ENCODE assay signal across 13 cellular contexts in the genomic region with DNA sequence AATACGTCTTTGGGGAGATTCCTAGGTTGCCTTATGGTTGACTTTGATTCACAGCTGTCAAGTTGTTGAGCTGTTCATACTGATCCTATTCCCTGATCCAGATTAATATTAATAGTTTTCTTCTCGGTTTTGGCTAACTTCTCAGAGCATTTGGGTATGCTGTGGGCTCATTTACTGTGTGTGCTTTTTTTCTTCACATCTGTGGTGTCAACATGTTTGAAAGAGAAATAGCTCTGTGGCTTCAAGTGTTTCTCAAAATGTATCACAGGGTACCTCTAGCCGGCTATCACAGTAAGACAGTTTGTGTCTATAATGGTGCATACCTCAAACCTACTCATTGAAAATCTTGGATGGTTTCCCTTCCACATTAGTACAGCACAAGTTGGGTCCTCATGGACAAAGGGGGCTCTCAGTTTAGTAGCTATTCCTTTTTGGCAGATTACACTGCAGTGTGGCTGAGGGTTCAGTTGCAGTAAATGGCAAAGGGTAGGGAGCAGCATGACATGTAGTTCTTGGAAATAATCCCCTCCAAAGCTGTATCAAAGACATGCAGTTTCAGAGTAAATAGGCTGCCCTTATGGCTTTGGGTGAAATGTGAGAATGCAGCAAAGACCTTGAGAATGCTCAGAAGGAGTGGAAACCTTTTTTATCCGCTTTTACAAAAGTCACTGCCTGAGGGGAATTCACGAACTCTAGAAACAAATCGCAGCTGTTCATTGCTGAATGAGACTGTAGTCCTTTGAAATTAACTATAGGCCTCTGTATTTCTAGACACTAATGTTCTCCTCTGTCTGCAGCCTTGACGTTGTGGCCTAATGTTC.
DNase-seq lines count a peak whose midpoint lies in the region; ATAC-seq and TF ChIP-seq lines count a peak whose summit lies in the region.
"Had no signal": no experiment of that assay in that cellular context is flagged by ENCODE, and none has a peak within 500 bp of the region (broad histone marks: within the 10 kb centered on the region; RNA-seq: fewer than 3 reads in every experiment).

No MANE protein-coding gene starts in this region.

- H3K4me2 ChIP-seq in smooth muscle cell = no peak overlapping the region

- no peak overlapping the region for H3K9ac ChIP-seq in smooth muscle cell (ENCODE audit: low read depth)

- H3K27ac ChIP-seq in caudate nucleus (ENCODE audit: low read depth, low read length) (peak overlapping the region; percentile 82), smooth muscle cell (ENCODE audit: low read depth) (peak overlapping the region; percentile 22), suprapubic skin (no peak overlapping the region)

- no peak for TF ChIP-seq CTCF in smooth muscle cell (IDR thresholded peaks at IDR 0.05; ENCODE audit: borderline replicate concordance, insufficient read depth, poor library complexity, severe bottlenecking)
- no peak for TF ChIP-seq CTCF in suprapubic skin (IDR thresholded peaks at IDR 0.05)

- TF ChIP-seq EP300 in suprapubic skin (IDR thresholded peaks at IDR 0.05) = no peak

- no peak overlapping the region for H2AFZ ChIP-seq in smooth muscle cell (ENCODE audit: low read depth)

- H4K20me1 ChIP-seq in smooth muscle cell (ENCODE audit: low read depth) = peaks cover 18% of the 10 kb centered on the region

- H3F3A ChIP-seq in smooth muscle cell (ENCODE audit: low read depth) = peaks cover 4% of the 10 kb centered on the region

- DNase-seq in caudate nucleus (lab: John Stamatoyannopoulos, UW) (peak in 1 of 61 donors; percentile 26), smooth muscle cell (lab: John Stamatoyannopoulos, UW; ENCODE audit: unreplicated experiment) (no peak), suprapubic skin (ENCODE audit: low spot score in 2 of 2) (no peak), cerebellum (ENCODE audit: low spot score) (no peak)
- DNase-seq: activated gamma-delta T cell, KBM-7, mesendoderm, NCI-H187, SW 1271 had no signal

- 73% methylated on average over 7 of the region's 7 CpGs for WGBS in smooth muscle cell (ENCODE audit: low lambda C conversion rate)
- WGBS in suprapubic skin = 59% methylated on average over 7 of the region's 7 CpGs

- H3K36me3 ChIP-seq in smooth muscle cell (ENCODE audit: low read depth) (peaks cover 3% of the 10 kb centered on the region), suprapubic skin (peaks cover 15% of the 10 kb centered on the region)

- TF ChIP-seq POLR2A in suprapubic skin (IDR thresholded peaks at IDR 0.05) = no peak

- H3K9me3 ChIP-seq in smooth muscle cell (replicated peaks; ENCODE audit: low read depth) (no peaks in the 10 kb centered on the region), suprapubic skin (no peaks in the 10 kb centered on the region)

- H3K4me1 ChIP-seq in smooth muscle cell (ENCODE audit: low read depth) = no peaks in the 10 kb centered on the region
- H3K4me1 ChIP-seq in suprapubic skin = peaks cover 6% of the 10 kb centered on the region

- H3K4me3 ChIP-seq in smooth muscle cell = no peak overlapping the region
- no peak overlapping the region for H3K4me3 ChIP-seq in suprapubic skin

- H3K79me2 ChIP-seq in smooth muscle cell (ENCODE audit: low read depth) = peaks cover 6% of the 10 kb centered on the region

- H3K27me3 ChIP-seq in smooth muscle cell (ENCODE audit: low read depth) = no peaks in the 10 kb centered on the region
- no peaks in the 10 kb centered on the region for H3K27me3 ChIP-seq in suprapubic skin

- ATAC-seq in GM18907 (IDR thresholded peaks at IDR 0.05; ENCODE audit: unreplicated experiment) (peak; percentile 37), HG02870 (IDR thresholded peaks at IDR 0.05; ENCODE audit: unreplicated experiment) (peak; percentile 55), GM21576 (IDR thresholded peaks at IDR 0.05; ENCODE audit: unreplicated experiment) (no peak)
- ATAC-seq: esophagus mucosa had no signal
